Comparison of ENCODE assay signal across 35 cellular contexts in the genomic region with DNA sequence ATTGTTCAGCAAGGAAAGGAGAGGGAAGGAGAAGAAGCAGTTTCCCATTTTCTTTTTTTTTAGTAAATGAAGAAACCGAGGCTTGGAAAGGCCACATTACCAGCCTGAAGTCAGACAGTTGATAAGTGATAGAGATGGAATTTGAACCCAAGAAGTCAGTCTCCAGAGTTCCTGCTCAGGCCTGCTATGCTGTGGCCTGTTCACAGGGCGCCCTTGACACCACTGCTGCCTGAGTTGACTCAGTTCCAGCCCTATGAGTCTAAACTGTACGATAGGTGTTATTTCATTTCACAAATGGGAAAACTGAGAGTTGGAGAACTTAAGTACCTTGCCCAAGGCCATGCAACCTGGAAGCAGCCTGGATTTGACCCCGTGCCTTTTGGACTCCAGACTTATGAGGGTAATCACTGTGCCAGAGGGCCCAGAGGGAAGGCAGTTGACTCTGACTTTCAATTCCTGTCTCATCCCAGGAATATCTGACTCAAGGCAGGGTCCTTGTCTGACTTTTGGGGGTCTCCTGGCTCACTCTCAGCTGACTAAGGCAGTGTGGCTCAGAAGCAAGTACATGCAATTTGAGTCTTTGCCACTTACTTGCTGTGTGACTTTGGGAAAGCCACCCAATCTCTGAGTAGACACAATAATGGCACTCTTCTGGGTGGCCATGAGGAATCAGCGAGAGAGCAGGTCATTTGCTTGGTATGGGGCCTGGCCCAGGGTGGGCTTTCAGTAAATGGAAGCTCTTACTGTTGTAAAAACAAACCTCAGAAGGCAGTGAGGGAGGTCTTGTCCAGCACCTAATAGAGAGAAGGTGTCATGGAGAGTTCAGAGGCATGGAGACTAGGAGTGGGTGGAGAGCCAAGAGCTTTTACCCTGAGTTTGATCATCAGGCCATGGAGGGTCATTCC. TPM values are rescaled to one million over a fixed set of nuclear protein-coding genes. Genes with fewer than 3 reads are reported as not detected.
"Had no signal": no experiment of that assay in that cellular context is flagged by ENCODE, and none has a peak within 500 bp of the region (broad histone marks: within the 10 kb centered on the region; RNA-seq: fewer than 3 reads in every experiment).

No MANE protein-coding gene starts in this region.

- H3K4me1 ChIP-seq: adrenal gland had no signal

- H3K27me3 ChIP-seq: adrenal gland, body of pancreas, esophagus squamous epithelium, gastroesophageal sphincter had no signal

- H3K4me3 ChIP-seq: adrenal gland, body of pancreas, esophagus squamous epithelium, gastroesophageal sphincter had no signal

- H3K9me3 ChIP-seq: adrenal gland, body of pancreas, esophagus squamous epithelium, gastroesophageal sphincter had no signal

- FAIRE-seq: colon had no signal

- H3K27me3 Mint-ChIP-seq: activated naive CD8-positive, alpha-beta T cell treated with anti-CD3 and anti-CD28 coated beads for 36 hours had no signal

- H3K36me3 Mint-ChIP-seq: activated CD8-positive, alpha-beta memory T cell treated with anti-CD3 and anti-CD28 coated beads, Interleukin-2, amount 10 ng/mL, durations not matched to agents 7 days and 5 days had no signal

- H3K36me3 ChIP-seq: adrenal gland, esophagus squamous epithelium, gastroesophageal sphincter had no signal

- H3K4me3 Mint-ChIP-seq: activated CD4-positive, alpha-beta T cell treated with anti-CD3 and anti-CD28 coated beads for 36 hours; activated CD4-positive, alpha-beta T cell treated with anti-CD3 and anti-CD28 coated beads, Interleukin-2, amount 10 ng/mL, durations not matched to agents 7 days and 5 days; activated CD8-positive, alpha-beta memory T cell treated with anti-CD3 and anti-CD28 coated beads, Interleukin-2, amount 10 ng/mL, durations not matched to agents 7 days and 5 days; activated CD8-positive, alpha-beta T cell treated with anti-CD3 and anti-CD28 coated beads, Interleukin-2, amount 10 ng/mL, durations not matched to agents 7 days and 5 days; activated naive CD4-positive, alpha-beta T cell treated with anti-CD3 and anti-CD28 coated beads for 36 hours; activated naive CD4-positive, alpha-beta T cell treated with anti-CD3 and anti-CD28 coated beads, Interleukin-2, amount 50 U/mL, for 24 hours; activated naive CD8-positive, alpha-beta T cell treated with anti-CD3 and anti-CD28 coated beads for 36 hours; activated naive CD8-positive, alpha-beta T cell treated with anti-CD3 and anti-CD28 coated beads, Interleukin-2, amount 50 U/mL, for 24 hours; activated T-helper 1 cell treated with anti-CD3 and anti-CD28 coated beads, Interleukin-12 subunit alpha, Interleukin-12 subunit beta, Interleukin-2, Interleukin-4 antibody, amounts not matched to agents 30 ng/mL and 10 ng/mL and 1 ng/mL, durations not matched to agents 14 hours and 24 hours and 36 hours; effector memory CD8-positive, alpha-beta T cell; T-helper 17 cell; T-helper 2 cell treated with Interferon-gamma antibody and Interleukin-4, amounts not matched to agents 5 μg/mL and 100 μg/mL, for 36 hours had no signal

- H3K27ac ChIP-seq: adrenal gland, body of pancreas, esophagus squamous epithelium, gastroesophageal sphincter had no signal

- H3K9me3 Mint-ChIP-seq: activated naive CD4-positive, alpha-beta T cell treated with anti-CD3 and anti-CD28 coated beads for 36 hours; activated T-helper 1 cell treated with anti-CD3 and anti-CD28 coated beads, Interleukin-12 subunit alpha, Interleukin-12 subunit beta, Interleukin-2, Interleukin-4 antibody, amounts not matched to agents 30 ng/mL and 10 ng/mL and 1 ng/mL, durations not matched to agents 14 hours and 24 hours and 36 hours; activated T-helper 2 cell treated with anti-CD3 and anti-CD28 coated beads, Interferon-gamma antibody, Interleukin-2, Interleukin-4, amounts not matched to agents 10 μg/mL and 5 μg/mL and 100 μg/mL, durations not matched to agents 14 hours and 24 hours and 36 hours; effector memory CD8-positive, alpha-beta T cell had no signal

- DNase-seq: activated CD4-positive, alpha-beta T cell treated with anti-CD3 and anti-CD28 coated beads for 36 hours; activated CD4-positive, alpha-beta T cell treated with anti-CD3 and anti-CD28 coated beads, Interleukin-2, amount 10 ng/mL, durations not matched to agents 7 days and 5 days; activated CD4-positive, alpha-beta T cell treated with anti-CD3 and anti-CD28 coated beads, Interleukin-2, amount 50 U/mL, for 48 hours; activated CD4-positive, CD25-positive, alpha-beta regulatory T cell; activated CD4-positive, CD25-positive, alpha-beta regulatory T cell treated with anti-CD3 and anti-CD28 coated beads, Interleukin-2, amount 50 U/mL, for 72 hours; activated CD8-positive, alpha-beta memory T cell treated with anti-CD3 and anti-CD28 coated beads, Interleukin-2, amount 10 ng/mL, durations not matched to agents 7 days and 5 days; activated CD8-positive, alpha-beta memory T cell treated with anti-CD3 and anti-CD28 coated beads, Interleukin-2, amount 50 U/mL, for 4 hours; activated CD8-positive, alpha-beta T cell treated with anti-CD3 and anti-CD28 coated beads, Interleukin-2, amount 10 ng/mL, durations not matched to agents 7 days and 5 days; activated effector memory CD4-positive, alpha-beta T cell treated with anti-CD3 and anti-CD28 coated beads, Interleukin-2, amount 50 U/mL, for 16 hours; activated naive CD4-positive, alpha-beta T cell treated with anti-CD3 and anti-CD28 coated beads for 36 hours; activated naive CD8-positive, alpha-beta T cell treated with anti-CD3 and anti-CD28 coated beads for 36 hours; activated naive CD8-positive, alpha-beta T cell treated with anti-CD3 and anti-CD28 coated beads, Interleukin-2, amount 50 U/mL, for 24 hours; activated T-cell treated with anti-CD3 and anti-CD28 coated beads, Interleukin-2, amount 50 U/mL, for 1 hour; activated T-cell treated with anti-CD3 and anti-CD28 coated beads, Interleukin-2, amount 50 U/mL, for 48 hours; adrenal gland; amygdala; aorta; body of pancreas; caudate nucleus; cortex of kidney; dermis blood vessel endothelial cell; effector CD4-positive, alpha-beta T cell; effector memory CD8-positive, alpha-beta T cell; erythroblast; esophagus squamous epithelium; foreskin melanocyte; T-helper 1 cell; T-helper 17 cell; T1000 had no signal

- H3K4me1 Mint-ChIP-seq: activated CD4-positive, alpha-beta T cell treated with anti-CD3 and anti-CD28 coated beads for 36 hours; activated CD4-positive, alpha-beta T cell treated with anti-CD3 and anti-CD28 coated beads, Interleukin-2, amount 10 ng/mL, durations not matched to agents 7 days and 5 days; activated CD8-positive, alpha-beta memory T cell treated with anti-CD3 and anti-CD28 coated beads, Interleukin-2, amount 10 ng/mL, durations not matched to agents 7 days and 5 days; activated naive CD4-positive, alpha-beta T cell treated with anti-CD3 and anti-CD28 coated beads, Interleukin-2, amount 50 U/mL, for 24 hours; activated naive CD8-positive, alpha-beta T cell treated with anti-CD3 and anti-CD28 coated beads for 36 hours; activated naive CD8-positive, alpha-beta T cell treated with anti-CD3 and anti-CD28 coated beads, Interleukin-2, amount 50 U/mL, for 24 hours; T-helper 17 cell had no signal

- H3K27ac Mint-ChIP-seq: activated CD4-positive, alpha-beta T cell treated with anti-CD3 and anti-CD28 coated beads for 36 hours; activated CD4-positive, alpha-beta T cell treated with anti-CD3 and anti-CD28 coated beads, Interleukin-2, amount 10 ng/mL, durations not matched to agents 7 days and 5 days; activated CD8-positive, alpha-beta memory T cell treated with anti-CD3 and anti-CD28 coated beads, Interleukin-2, amount 10 ng/mL, durations not matched to agents 7 days and 5 days; activated CD8-positive, alpha-beta T cell treated with anti-CD3 and anti-CD28 coated beads, Interleukin-2, amount 10 ng/mL, durations not matched to agents 7 days and 5 days; activated naive CD4-positive, alpha-beta T cell treated with anti-CD3 and anti-CD28 coated beads for 36 hours; activated naive CD4-positive, alpha-beta T cell treated with anti-CD3 and anti-CD28 coated beads, Interleukin-2, amount 50 U/mL, for 24 hours; activated naive CD8-positive, alpha-beta T cell treated with anti-CD3 and anti-CD28 coated beads for 36 hours; activated naive CD8-positive, alpha-beta T cell treated with anti-CD3 and anti-CD28 coated beads, Interleukin-2, amount 50 U/mL, for 24 hours; activated T-helper 1 cell treated with anti-CD3 and anti-CD28 coated beads, Interleukin-12 subunit alpha, Interleukin-12 subunit beta, Interleukin-2, Interleukin-4 antibody, amounts not matched to agents 30 ng/mL and 10 ng/mL and 1 ng/mL, durations not matched to agents 14 hours and 24 hours and 36 hours; activated T-helper 2 cell treated with anti-CD3 and anti-CD28 coated beads, Interferon-gamma antibody, Interleukin-2, Interleukin-4, amounts not matched to agents 10 μg/mL and 5 μg/mL and 100 μg/mL, durations not matched to agents 14 hours and 24 hours and 36 hours; effector memory CD8-positive, alpha-beta T cell; T-helper 17 cell; T-helper 2 cell treated with Interferon-gamma antibody and Interleukin-4, amounts not matched to agents 5 μg/mL and 100 μg/mL, for 36 hours had no signal

RNA-seq across cellular contexts. Expression of gene RBM20, which starts 17.9 kb away (rescaled TPM):
- total RNA-seq: activated CD4-positive, alpha-beta T cell treated with anti-CD3 and anti-CD28 coated beads, Interleukin-2, amount 10 ng/mL, durations not matched to agents 7 days and 5 days; activated T-helper 1 cell treated with anti-CD3 and anti-CD28 coated beads, Interleukin-12 subunit alpha, Interleukin-12 subunit beta, Interleukin-2, Interleukin-4 antibody, amounts not matched to agents 30 ng/mL and 10 ng/mL and 1 ng/mL, durations not matched to agents 14 hours and 24 hours and 36 hours; T-helper 17 cell had no signal
